In genomic region chr9:113221003-113221799, GRCh38 we compare ENCODE assay signal across 1 cellular context.
A peak's percentile ranks its signal among the peaks of the same experiment; 100 is the strongest.
TF ChIP-seq lines count a peak whose summit lies in the region.

Gene FKBP15 (minus strand): TSS chr9:113221277. CDS start chr9:113221243, 34 bp downstream.
Gene SLC31A1 (plus strand): TSS chr9:113221544. CDS start chr9:113256149, 34,605 bp downstream.

TF ChIP-seq in H1, 55 proteins besides CTCF, POLR2A, EP300 and RAD21:
- TF ChIP-seq CBX5 (IDR thresholded peaks at IDR 0.05; ENCODE audit: low read depth, low read length) (no peak), CBX8 (IDR thresholded peaks at IDR 0.05; ENCODE audit: borderline replicate concordance, low read depth, low read length) (no peak), KDM5A (IDR thresholded peaks at IDR 0.05; ENCODE audit: low read length) (no peak), POU5F1 (IDR thresholded peaks at IDR 0.05; ENCODE audit: low read depth, low read length) (no peak), ATF2 (IDR thresholded peaks at IDR 0.05; ENCODE audit: low read length) (peak; percentile 69; the same call in 1 of the 2 replicates), TEAD4 (IDR thresholded peaks at IDR 0.05; ENCODE audit: low read depth, low read length) (peak; percentile 2; the same call in 1 of the 2 replicates), RNF2 (IDR thresholded peaks at IDR 0.05; ENCODE audit: borderline replicate concordance, low read depth, low read length, missing control alignments, poor library complexity, severe bottlenecking) (no peak), CHD2 (IDR thresholded peaks at IDR 0.05; ENCODE audit: low read length) (no peak), SIX5 (IDR thresholded peaks at IDR 0.05; ENCODE audit: low read depth, low read length) (no peak), KDM1A (IDR thresholded peaks at IDR 0.05; ENCODE audit: borderline replicate concordance, low read length) (no peak), CTBP2 (IDR thresholded peaks at IDR 0.05; ENCODE audit: borderline replicate concordance, insufficient read depth, insufficient read length, low read length) (no peak), TCF12 (IDR thresholded peaks at IDR 0.05; ENCODE audit: low read depth, low read length) (no peak), JUND (IDR thresholded peaks at IDR 0.05; ENCODE audit: low read length) (no peak), BCL11A (IDR thresholded peaks at IDR 0.05; ENCODE audit: low read depth in 2 of 2, low read length in 2 of 2) (no peak), E2F6 (IDR thresholded peaks at IDR 0.05) (peak; percentile 62), CEBPB (IDR thresholded peaks at IDR 0.05; ENCODE audit: low read depth, low read length) (no peak), TAF7 (optimal IDR thresholded peaks at IDR 0.05; ENCODE audit: borderline replicate concordance, low read depth, low read length) (no peak), MAFK (IDR thresholded peaks at IDR 0.05; ENCODE audit: low read depth, low read length) (no peak), BACH1 (IDR thresholded peaks at IDR 0.05; ENCODE audit: low read length) (no peak), HDAC2 (IDR thresholded peaks at IDR 0.05; ENCODE audit: borderline replicate concordance in 1 of 2, low read depth in 2 of 2, low read length in 2 of 2) (peak in 1 of 2 experiments; percentile 72; a peak in 1 of 4 replicates), CHD7 (IDR thresholded peaks at IDR 0.05; ENCODE audit: insufficient replicate concordance, low read length) (no peak), SP4 (IDR thresholded peaks at IDR 0.05; ENCODE audit: low read length) (no peak), SIRT6 (IDR thresholded peaks at IDR 0.05; ENCODE audit: low read length) (no peak), KDM4A (IDR thresholded peaks at IDR 0.05; ENCODE audit: low read depth, low read length, severe bottlenecking) (peak; percentile 71), USF2 (IDR thresholded peaks at IDR 0.05; ENCODE audit: low read length) (peak; percentile 35; the same call in 1 of the 2 replicates), SRF (IDR thresholded peaks at IDR 0.05; ENCODE audit: low read depth, low read length) (no peak), EGR1 (IDR thresholded peaks at IDR 0.05; ENCODE audit: borderline replicate concordance, low read depth, low read length) (no peak), JUN (IDR thresholded peaks at IDR 0.05; ENCODE audit: low read depth, low read length) (no peak), PHF8 (conservative IDR thresholded peaks at IDR 0.05; ENCODE audit: low read depth, low read length) (peak; percentile 71), ATF3 (IDR thresholded peaks at IDR 0.05; ENCODE audit: insufficient read depth, low read depth, low read length) (peak; percentile 85), MAX (IDR thresholded peaks at IDR 0.05) (peak; percentile 52), HDAC6 (IDR thresholded peaks at IDR 0.05; ENCODE audit: low read depth, low read length) (no peak), TAF1 (IDR thresholded peaks at IDR 0.05; ENCODE audit: low read depth, low read length) (peak; percentile 74; the same call in 1 of the 2 replicates), SUZ12 (IDR thresholded peaks at IDR 0.05; ENCODE audit: low read length) (no peak), NANOG (IDR thresholded peaks at IDR 0.05; ENCODE audit: insufficient read depth, low read depth, low read length, poor library complexity, severe bottlenecking) (no peak), CHD1 (IDR thresholded peaks at IDR 0.05; ENCODE audit: low read depth, low read length) (no peak), POLR2AphosphoS5 (IDR thresholded peaks at IDR 0.05; ENCODE audit: low read depth, low read length) (peak; percentile 81), RFX5 (IDR thresholded peaks at IDR 0.05; ENCODE audit: borderline replicate concordance, low read depth, low read length) (no peak), ASH2L (IDR thresholded peaks at IDR 0.05; ENCODE audit: low read length) (peak; percentile 97), EZH2 (IDR thresholded peaks at IDR 0.05; ENCODE audit: low read depth, low read length, severe bottlenecking) (no peak), RBBP5 (IDR thresholded peaks at IDR 0.05; ENCODE audit: borderline replicate concordance, low read depth, low read length) (peak; percentile 94), GABPA (IDR thresholded peaks at IDR 0.05; ENCODE audit: borderline replicate concordance, insufficient read depth, low read length) (no peak), SP2 (IDR thresholded peaks at IDR 0.05; ENCODE audit: low read length) (no peak), YY1 (IDR thresholded peaks at IDR 0.05; ENCODE audit: low read depth, low read length) (no peak), BRCA1 (IDR thresholded peaks at IDR 0.05; ENCODE audit: low read depth, low read length) (no peak), TBP (IDR thresholded peaks at IDR 0.05; ENCODE audit: low read depth, low read length) (peak; percentile 87), GTF2F1 (IDR thresholded peaks at IDR 0.05; ENCODE audit: borderline replicate concordance, low read depth, low read length) (no peak), SP1 (IDR thresholded peaks at IDR 0.05; ENCODE audit: low read depth, low read length) (peak; percentile 67; the same call in 1 of the 2 replicates), SIN3A (conservative IDR thresholded peaks at IDR 0.05 in 1 of 2, IDR thresholded peaks at IDR 0.05 in 1 of 2; ENCODE audit: low read depth in 1 of 2, low read length in 2 of 2) (peak; percentile 80 to 92; a peak in 3 of 4 replicates), CREB1 (IDR thresholded peaks at IDR 0.05) (peak; percentile 88), NRF1 (IDR thresholded peaks at IDR 0.05; ENCODE audit: low read depth, low read length) (no peak), ZNF274 (IDR thresholded peaks at IDR 0.05; ENCODE audit: borderline replicate concordance, extremely low read depth, low read length) (no peak), FOSL1 (IDR thresholded peaks at IDR 0.05; ENCODE audit: insufficient read depth, low read depth, low read length) (no peak), RXRA (IDR thresholded peaks at IDR 0.05; ENCODE audit: insufficient read depth, low read depth, low read length) (no peak), SAP30 (IDR thresholded peaks at IDR 0.05; ENCODE audit: insufficient read depth, insufficient replicate concordance, low read length) (no peak)
TF ChIP-seq in H1: peak in this region for 17.
